Comparison of ENCODE assay signal across 8 cellular contexts in genomic region chr2:10122500-10123280, GRCh38. TPM values are rescaled to one million over a fixed set of nuclear protein-coding genes. Genes with fewer than 3 reads are reported as not detected.
DNase-seq lines count a peak whose midpoint lies in the region; ATAC-seq and TF ChIP-seq lines count a peak whose summit lies in the region.

Gene RRM2, plus strand, starts transcription at chr2:10122739. Its CDS starts 60 bp downstream, at chr2:10122799.

- POLR2A ChIA-PET in SK-N-SH (lab: Yijun Ruan, JAX), result interaction anchor here (4.7 kb wide), 1 partner anchor 312 kb away, joined by 25 read pairs; no protein-coding TSS in a partner anchor

- H3K27me3 ChIP-seq in SK-N-SH (ENCODE audit: insufficient read depth), result no peaks in the 10 kb centered on the region
- H3K27me3 ChIP-seq in osteoblast (ENCODE audit: insufficient read depth, low read length), result no peaks in the 10 kb centered on the region
- H3K27me3 ChIP-seq in thoracic aorta (replicated peaks; ENCODE audit: insufficient read depth), result no peaks in the 10 kb centered on the region

- H3K9me3 ChIP-seq in SK-N-SH (no peaks in the 10 kb centered on the region), osteoblast (ENCODE audit: low read depth, low read length) (no peaks in the 10 kb centered on the region), thoracic aorta (no peaks in the 10 kb centered on the region)

- H3K9ac ChIP-seq in SK-N-SH, result peak within 1 kb of the TSS; percentile 80

- H3K36me3 Mint-ChIP-seq in activated naive CD4-positive, alpha-beta T cell treated with anti-CD3 and anti-CD28 coated beads, Interleukin-2, amount 10 ng/mL, durations not matched to agents 7 days and 5 days, result peaks cover 48% of the 10 kb centered on the region
- no peaks in the 10 kb centered on the region for H3K36me3 Mint-ChIP-seq in glutamatergic neuron (ENCODE audit: unreplicated experiment)

- ATAC-seq in HG02610 (IDR thresholded peaks at IDR 0.05; ENCODE audit: unreplicated experiment), result peak; percentile 77
- peak; percentile 57 for ATAC-seq in thoracic aorta (ENCODE audit: insufficient number of reproducible peaks, low FRiP score, low read depth)

- H3K4me1 Mint-ChIP-seq in activated naive CD4-positive, alpha-beta T cell treated with anti-CD3 and anti-CD28 coated beads, Interleukin-2, amount 10 ng/mL, durations not matched to agents 7 days and 5 days, result peaks cover 75% of the 10 kb centered on the region
- peaks cover 10% of the 10 kb centered on the region for H3K4me1 Mint-ChIP-seq in glutamatergic neuron (ENCODE audit: low read depth, unreplicated experiment)

- peaks cover 15% of the 10 kb centered on the region; the same call in 1 of the 2 replicates for H4K20me1 ChIP-seq in SK-N-SH (ENCODE audit: insufficient read depth)
- no peaks in the 10 kb centered on the region for H4K20me1 ChIP-seq in osteoblast (ENCODE audit: insufficient read depth, low read length)

- no peak for TF ChIP-seq EP300 in SK-N-SH (IDR thresholded peaks at IDR 0.05; ENCODE audit: borderline replicate concordance in 1 of 2, low read depth in 1 of 2, low read length in 1 of 2)

- no peaks in the 10 kb centered on the region for H3K9me3 Mint-ChIP-seq in activated naive CD4-positive, alpha-beta T cell treated with anti-CD3 and anti-CD28 coated beads, Interleukin-2, amount 10 ng/mL, durations not matched to agents 7 days and 5 days
- H3K9me3 Mint-ChIP-seq in glutamatergic neuron (ENCODE audit: unreplicated experiment), result peaks cover 5% of the 10 kb centered on the region

- H3K4me2 ChIP-seq in SK-N-SH (peak within 1 kb of the TSS; percentile 98), osteoblast (ENCODE audit: insufficient read depth, low read length) (peak within 1 kb of the TSS; percentile 87)

- no peaks in the 10 kb centered on the region for H3K27me3 Mint-ChIP-seq in activated naive CD4-positive, alpha-beta T cell treated with anti-CD3 and anti-CD28 coated beads, Interleukin-2, amount 10 ng/mL, durations not matched to agents 7 days and 5 days
- H3K27me3 Mint-ChIP-seq in glutamatergic neuron (ENCODE audit: unreplicated experiment), result peaks cover 4% of the 10 kb centered on the region

- H3K4me1 ChIP-seq in SK-N-SH (ENCODE audit: control insufficient read depth in 1 of 2, insufficient read depth in 2 of 2, low read depth in 1 of 2, low read length in 1 of 2) (peaks cover 12 to 30% of the 10 kb centered on the region in 2 experiments; a peak in 3 of 4 replicates), osteoblast (ENCODE audit: insufficient read depth, low read length) (peaks cover 43% of the 10 kb centered on the region), thoracic aorta (ENCODE audit: control insufficient read depth in 1 of 2, low read depth in 2 of 2) (peaks cover 21 to 32% of the 10 kb centered on the region in 2 donors)

- peak within 1 kb of the TSS; percentile 63 to 69 for H3K4me3 ChIP-seq in SK-N-SH (ENCODE audit: low read depth in 2 of 2, low read length in 1 of 2)
- peak within 1 kb of the TSS; percentile 72 for H3K4me3 ChIP-seq in osteoblast (ENCODE audit: insufficient read depth, low read length)
- peak within 1 kb of the TSS; percentile 80 for H3K4me3 ChIP-seq in thoracic aorta

- H3K27ac Mint-ChIP-seq in activated naive CD4-positive, alpha-beta T cell treated with anti-CD3 and anti-CD28 coated beads, Interleukin-2, amount 10 ng/mL, durations not matched to agents 7 days and 5 days, result peak within 1 kb of the TSS; percentile 98
- H3K27ac Mint-ChIP-seq in glutamatergic neuron (ENCODE audit: unreplicated experiment), result no peak within 1 kb of the TSS

- peak within 1 kb of the TSS; percentile 95 for H3K4me3 Mint-ChIP-seq in activated naive CD4-positive, alpha-beta T cell treated with anti-CD3 and anti-CD28 coated beads, Interleukin-2, amount 10 ng/mL, durations not matched to agents 7 days and 5 days
- H3K4me3 Mint-ChIP-seq in glutamatergic neuron (ENCODE audit: unreplicated experiment), result peak within 1 kb of the TSS; percentile 97

- H2AFZ ChIP-seq in SK-N-SH (ENCODE audit: low read depth), result no peak within 1 kb of the TSS
- H2AFZ ChIP-seq in osteoblast (ENCODE audit: low read length), result peak within 1 kb of the TSS; percentile 66

- TF ChIP-seq CTCF in GM10266 (IDR thresholded peaks at IDR 0.05; ENCODE audit: control insufficient read depth, insufficient read depth, low read depth, missing control alignments), result no peak
- no peak for TF ChIP-seq CTCF in SK-N-SH (IDR thresholded peaks at IDR 0.05)
- TF ChIP-seq CTCF in glutamatergic neuron (IDR thresholded peaks at IDR 0.05; ENCODE audit: partially characterized antibody, unreplicated experiment), result no peak
- TF ChIP-seq CTCF in osteoblast (IDR thresholded peaks at IDR 0.05; ENCODE audit: extremely low read depth, low read depth, low read length), result no peak
- no peak for TF ChIP-seq CTCF in thoracic aorta (IDR thresholded peaks at IDR 0.05)

- no peaks in the 10 kb centered on the region for H3K9me2 ChIP-seq in SK-N-SH

- 1% methylated on average over 48 of the region's 81 CpGs for WGBS in SK-N-SH (ENCODE audit: low lambda C conversion rate)

- H3K36me3 ChIP-seq in SK-N-SH (replicated peaks in 1 of 2; ENCODE audit: control insufficient read depth in 1 of 2, insufficient read depth in 2 of 2, low read length in 1 of 2) (peaks cover 6 to 14% of the 10 kb centered on the region in 2 experiments), osteoblast (ENCODE audit: insufficient read depth, low read length) (peaks cover 7% of the 10 kb centered on the region), thoracic aorta (no peaks in the 10 kb centered on the region)

- CTCF ChIA-PET in SK-N-SH (lab: Yijun Ruan, JAX), result interaction anchor here (1.0 to 24.5 kb wide), 11 partner anchors 18 to 537 kb away, joined by 3 to 413 read pairs (median 19); no protein-coding TSS in a partner anchor
- CTCF ChIA-PET in activated naive CD4-positive, alpha-beta T cell treated with anti-CD3 and anti-CD28 coated beads, Interleukin-2, amount 10 ng/mL, durations not matched to agents 7 days and 5 days (lab: Charles Lee), result interaction anchor here (0.9 to 5.1 kb wide), 3 partner anchors 19 to 312 kb away, joined by 3 to 40 read pairs (median 27); no protein-coding TSS in a partner anchor

- peaks cover 32% of the 10 kb centered on the region for H3F3A ChIP-seq in SK-N-SH (replicated peaks; ENCODE audit: insufficient read depth)

- peak within 1 kb of the TSS; percentile 84 to 87 for H3K27ac ChIP-seq in SK-N-SH (ENCODE audit: low read depth in 2 of 2, low read length in 1 of 2)
- H3K27ac ChIP-seq in osteoblast (ENCODE audit: low read depth, low read length), result peak within 1 kb of the TSS; percentile 76
- no peak within 1 kb of the TSS for H3K27ac ChIP-seq in thoracic aorta

- DNase-seq in GM10266 (ENCODE audit: extremely low spot score) (peak; percentile 98), NCI-H1092 treated with DMSO at 0.1 percent for 48 hours (lab: John Stamatoyannopoulos, UW) (peak; percentile 92), SK-N-SH (peak; percentile 99), glutamatergic neuron (peak; percentile 97), osteoblast (ENCODE audit: insufficient read length, low spot score, missing footprints) (peak; percentile 99), thoracic aorta (ENCODE audit: low spot score) (peak; percentile 74)
- peak; percentile 96 for DNase-seq in activated naive CD4-positive, alpha-beta T cell treated with anti-CD3 and anti-CD28 coated beads, Interleukin-2, amount 10 ng/mL, durations not matched to agents 7 days and 5 days

- TF ChIP-seq RAD21 in SK-N-SH (IDR thresholded peaks at IDR 0.05; ENCODE audit: low read length), result no peak

- peaks cover 78% of the 10 kb centered on the region for H3K79me2 ChIP-seq in SK-N-SH (ENCODE audit: insufficient read depth)
- peaks cover 20% of the 10 kb centered on the region for H3K79me2 ChIP-seq in osteoblast (ENCODE audit: insufficient read depth, low read length)

TF ChIP-seq in SK-N-SH, 30 proteins besides CTCF, POLR2A, EP300 and RAD21 (continues in another document):
- TF ChIP-seq POLR2AphosphoS5 (IDR thresholded peaks at IDR 0.05; ENCODE audit: low read depth, low read length) (peak; percentile 97), RXRA (IDR thresholded peaks at IDR 0.05; ENCODE audit: borderline replicate concordance, low read depth) (no peak), TCF12 (IDR thresholded peaks at IDR 0.05) (no peak), ELF1 (IDR thresholded peaks at IDR 0.05) (no peak), USF1 (IDR thresholded peaks at IDR 0.05; ENCODE audit: borderline replicate concordance, low read depth) (no peak), RFX5 (IDR thresholded peaks at IDR 0.05; ENCODE audit: low read length) (0 out of 2 replicates have a peak, but pooled peaks have one; percentile 23), MEF2A (IDR thresholded peaks at IDR 0.05; ENCODE audit: borderline replicate concordance, low read depth) (no peak), USF2 (IDR thresholded peaks at IDR 0.05; ENCODE audit: borderline replicate concordance, low read depth, low read length) (no peak), RCOR1 (IDR thresholded peaks at IDR 0.05; ENCODE audit: low read length) (no peak), PBX3 (IDR thresholded peaks at IDR 0.05) (no peak)

RNA-seq across cellular contexts. Expression of gene RRM2, which starts in this region (rescaled TPM):
- polyA plus RNA-seq in SK-N-SH (2012; rRNA removed), result 23.6 and 38.9 TPM in 2 replicates
- polyA plus RNA-seq in SK-N-SH (2012; cell fraction: cytosol; rRNA removed), result 32.2 and 37.7 TPM in 2 replicates
- 53.0 and 97.8 TPM in 2 replicates for polyA plus RNA-seq in SK-N-SH (2012; cell fraction: nucleus; rRNA removed)
- total RNA-seq in glutamatergic neuron (ENCODE audit: unreplicated experiment) (21.2 TPM), osteoblast (4.3 and 7.4 TPM in 2 replicates), thoracic aorta (1 to 10 TPM in 1 of 2 donors, under 1 TPM in 1; 0.92 to 1.2 TPM)

Comparison
In these comparisons a context has a peak if more than half of its experiments do, and no peak if none do; other contexts are left out.
1. H3K27ac ChIP-seq: peak in SK-N-SH (2 of 2) and osteoblast (single experiment); none in thoracic aorta (0 of 2).
2. Peak in every context shown above with its lines, with median percentiles within 50 percentile points of each other: DNase-seq and H3K4me3 ChIP-seq.